Comparison of ENCODE assay signal across 1 cellular context in the genomic region with DNA sequence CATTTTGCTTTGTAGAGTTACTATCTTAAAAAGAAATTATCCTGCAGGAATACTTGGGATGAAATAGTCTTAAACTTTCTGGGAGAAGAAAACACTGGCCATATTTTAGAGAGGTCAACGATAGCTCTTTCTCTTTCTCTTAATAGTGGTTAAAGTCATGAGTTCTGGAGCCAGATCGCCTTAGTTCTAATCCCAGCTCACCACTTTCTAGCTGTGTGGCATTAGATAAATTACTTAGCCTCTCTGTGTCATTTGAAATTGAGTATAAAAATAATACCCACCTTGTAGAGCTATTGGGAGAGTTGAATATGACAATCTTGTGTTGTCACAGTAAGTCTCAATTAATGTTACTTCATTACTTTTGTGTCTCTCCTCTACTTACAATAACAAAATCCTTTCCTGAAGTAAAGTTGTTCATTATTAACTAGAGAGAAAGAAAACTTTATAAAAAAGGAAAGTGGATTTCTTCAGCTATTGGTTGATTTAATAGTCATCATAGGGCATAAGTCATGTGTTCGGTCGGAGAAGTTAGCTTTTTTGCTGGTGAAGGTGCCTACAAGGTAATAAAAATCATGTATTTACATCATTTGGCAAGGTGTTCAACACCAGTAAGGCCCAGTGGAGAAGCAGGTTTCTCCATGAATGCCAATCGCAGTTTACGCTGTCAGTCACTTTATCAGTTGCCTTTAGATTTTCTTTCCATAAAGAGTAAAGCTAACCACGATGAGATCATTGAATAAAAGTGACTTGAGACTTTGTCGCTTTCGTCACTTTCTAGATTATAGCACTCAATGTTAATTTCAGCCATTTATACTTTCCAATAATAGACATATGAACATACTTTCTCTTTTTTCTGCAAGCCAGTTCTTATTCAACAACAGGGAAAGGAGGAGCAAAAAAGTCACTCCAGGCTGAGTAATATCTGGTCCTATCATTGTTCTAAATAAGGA.
TF ChIP-seq lines count a peak whose summit lies in the region.

No MANE protein-coding gene starts in this region.

TF ChIP-seq in WTC11, 78 proteins besides CTCF, POLR2A, EP300 and RAD21 (continued from another document):
- TF ChIP-seq, protein P1, sequence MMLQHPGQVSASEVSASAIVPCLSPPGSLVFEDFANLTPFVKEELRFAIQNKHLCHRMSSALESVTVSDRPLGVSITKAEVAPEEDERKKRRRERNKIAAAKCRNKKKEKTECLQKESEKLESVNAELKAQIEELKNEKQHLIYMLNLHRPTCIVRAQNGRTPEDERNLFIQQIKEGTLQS (CRISPR knock-in tag; conservative IDR thresholded peaks at IDR 0.05) = no peak
- TF ChIP-seq, protein P2, sequence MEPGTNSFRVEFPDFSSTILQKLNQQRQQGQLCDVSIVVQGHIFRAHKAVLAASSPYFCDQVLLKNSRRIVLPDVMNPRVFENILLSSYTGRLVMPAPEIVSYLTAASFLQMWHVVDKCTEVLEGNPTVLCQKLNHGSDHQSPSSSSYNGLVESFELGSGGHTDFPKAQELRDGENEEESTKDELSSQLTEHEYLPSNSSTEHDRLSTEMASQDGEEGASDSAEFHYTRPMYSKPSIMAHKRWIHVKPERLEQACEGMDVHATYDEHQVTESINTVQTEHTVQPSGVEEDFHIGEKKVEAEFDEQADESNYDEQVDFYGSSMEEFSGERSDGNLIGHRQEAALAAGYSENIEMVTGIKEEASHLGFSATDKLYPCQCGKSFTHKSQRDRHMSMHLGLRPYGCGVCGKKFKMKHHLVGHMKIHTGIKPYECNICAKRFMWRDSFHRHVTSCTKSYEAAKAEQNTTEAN (CRISPR knock-in tag; IDR thresholded peaks at IDR 0.05) = no peak
- TF ChIP-seq, protein P3, sequence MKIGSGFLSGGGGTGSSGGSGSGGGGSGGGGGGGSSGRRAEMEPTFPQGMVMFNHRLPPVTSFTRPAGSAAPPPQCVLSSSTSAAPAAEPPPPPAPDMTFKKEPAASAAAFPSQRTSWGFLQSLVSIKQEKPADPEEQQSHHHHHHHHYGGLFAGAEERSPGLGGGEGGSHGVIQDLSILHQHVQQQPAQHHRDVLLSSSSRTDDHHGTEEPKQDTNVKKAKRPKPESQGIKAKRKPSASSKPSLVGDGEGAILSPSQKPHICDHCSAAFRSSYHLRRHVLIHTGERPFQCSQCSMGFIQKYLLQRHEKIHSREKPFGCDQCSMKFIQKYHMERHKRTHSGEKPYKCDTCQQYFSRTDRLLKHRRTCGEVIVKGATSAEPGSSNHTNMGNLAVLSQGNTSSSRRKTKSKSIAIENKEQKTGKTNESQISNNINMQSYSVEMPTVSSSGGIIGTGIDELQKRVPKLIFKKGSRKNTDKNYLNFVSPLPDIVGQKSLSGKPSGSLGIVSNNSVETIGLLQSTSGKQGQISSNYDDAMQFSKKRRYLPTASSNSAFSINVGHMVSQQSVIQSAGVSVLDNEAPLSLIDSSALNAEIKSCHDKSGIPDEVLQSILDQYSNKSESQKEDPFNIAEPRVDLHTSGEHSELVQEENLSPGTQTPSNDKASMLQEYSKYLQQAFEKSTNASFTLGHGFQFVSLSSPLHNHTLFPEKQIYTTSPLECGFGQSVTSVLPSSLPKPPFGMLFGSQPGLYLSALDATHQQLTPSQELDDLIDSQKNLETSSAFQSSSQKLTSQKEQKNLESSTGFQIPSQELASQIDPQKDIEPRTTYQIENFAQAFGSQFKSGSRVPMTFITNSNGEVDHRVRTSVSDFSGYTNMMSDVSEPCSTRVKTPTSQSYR (CRISPR knock-in tag; IDR thresholded peaks at IDR 0.05) = no peak
- TF ChIP-seq, protein P4, sequence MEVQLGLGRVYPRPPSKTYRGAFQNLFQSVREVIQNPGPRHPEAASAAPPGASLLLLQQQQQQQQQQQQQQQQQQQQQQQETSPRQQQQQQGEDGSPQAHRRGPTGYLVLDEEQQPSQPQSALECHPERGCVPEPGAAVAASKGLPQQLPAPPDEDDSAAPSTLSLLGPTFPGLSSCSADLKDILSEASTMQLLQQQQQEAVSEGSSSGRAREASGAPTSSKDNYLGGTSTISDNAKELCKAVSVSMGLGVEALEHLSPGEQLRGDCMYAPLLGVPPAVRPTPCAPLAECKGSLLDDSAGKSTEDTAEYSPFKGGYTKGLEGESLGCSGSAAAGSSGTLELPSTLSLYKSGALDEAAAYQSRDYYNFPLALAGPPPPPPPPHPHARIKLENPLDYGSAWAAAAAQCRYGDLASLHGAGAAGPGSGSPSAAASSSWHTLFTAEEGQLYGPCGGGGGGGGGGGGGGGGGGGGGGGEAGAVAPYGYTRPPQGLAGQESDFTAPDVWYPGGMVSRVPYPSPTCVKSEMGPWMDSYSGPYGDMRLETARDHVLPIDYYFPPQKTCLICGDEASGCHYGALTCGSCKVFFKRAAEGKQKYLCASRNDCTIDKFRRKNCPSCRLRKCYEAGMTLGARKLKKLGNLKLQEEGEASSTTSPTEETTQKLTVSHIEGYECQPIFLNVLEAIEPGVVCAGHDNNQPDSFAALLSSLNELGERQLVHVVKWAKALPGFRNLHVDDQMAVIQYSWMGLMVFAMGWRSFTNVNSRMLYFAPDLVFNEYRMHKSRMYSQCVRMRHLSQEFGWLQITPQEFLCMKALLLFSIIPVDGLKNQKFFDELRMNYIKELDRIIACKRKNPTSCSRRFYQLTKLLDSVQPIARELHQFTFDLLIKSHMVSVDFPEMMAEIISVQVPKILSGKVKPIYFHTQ (CRISPR knock-in tag; IDR thresholded peaks at IDR 0.05) = no peak
- TF ChIP-seq ZNF263 (CRISPR knock-in tag; IDR thresholded peaks at IDR 0.05; ENCODE audit: low read depth) (no peak), CREB1 (CRISPR knock-in tag; IDR thresholded peaks at IDR 0.05) (no peak), ZBTB21 (CRISPR knock-in tag; IDR thresholded peaks at IDR 0.05; ENCODE audit: borderline replicate concordance) (no peak), PRRX2 (CRISPR knock-in tag; IDR thresholded peaks at IDR 0.05) (no peak), ZNF317 (CRISPR knock-in tag; IDR thresholded peaks at IDR 0.05; ENCODE audit: borderline replicate concordance, low read depth) (no peak), MXD4 (CRISPR knock-in tag; IDR thresholded peaks at IDR 0.05; ENCODE audit: borderline replicate concordance) (no peak)
- TF ChIP-seq, protein P5, sequence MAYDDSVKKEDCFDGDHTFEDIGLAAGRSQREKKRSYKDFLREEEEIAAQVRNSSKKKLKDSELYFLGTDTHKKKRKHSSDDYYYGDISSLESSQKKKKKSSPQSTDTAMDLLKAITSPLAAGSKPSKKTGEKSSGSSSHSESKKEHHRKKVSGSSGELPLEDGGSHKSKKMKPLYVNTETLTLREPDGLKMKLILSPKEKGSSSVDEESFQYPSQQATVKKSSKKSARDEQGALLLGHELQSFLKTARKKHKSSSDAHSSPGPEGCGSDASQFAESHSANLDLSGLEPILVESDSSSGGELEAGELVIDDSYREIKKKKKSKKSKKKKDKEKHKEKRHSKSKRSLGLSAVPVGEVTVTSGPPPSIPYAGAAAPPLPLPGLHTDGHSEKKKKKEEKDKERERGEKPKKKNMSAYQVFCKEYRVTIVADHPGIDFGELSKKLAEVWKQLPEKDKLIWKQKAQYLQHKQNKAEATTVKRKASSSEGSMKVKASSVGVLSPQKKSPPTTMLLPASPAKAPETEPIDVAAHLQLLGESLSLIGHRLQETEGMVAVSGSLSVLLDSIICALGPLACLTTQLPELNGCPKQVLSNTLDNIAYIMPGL (CRISPR knock-in tag; IDR thresholded peaks at IDR 0.05) = no peak
- TF ChIP-seq, protein P6, sequence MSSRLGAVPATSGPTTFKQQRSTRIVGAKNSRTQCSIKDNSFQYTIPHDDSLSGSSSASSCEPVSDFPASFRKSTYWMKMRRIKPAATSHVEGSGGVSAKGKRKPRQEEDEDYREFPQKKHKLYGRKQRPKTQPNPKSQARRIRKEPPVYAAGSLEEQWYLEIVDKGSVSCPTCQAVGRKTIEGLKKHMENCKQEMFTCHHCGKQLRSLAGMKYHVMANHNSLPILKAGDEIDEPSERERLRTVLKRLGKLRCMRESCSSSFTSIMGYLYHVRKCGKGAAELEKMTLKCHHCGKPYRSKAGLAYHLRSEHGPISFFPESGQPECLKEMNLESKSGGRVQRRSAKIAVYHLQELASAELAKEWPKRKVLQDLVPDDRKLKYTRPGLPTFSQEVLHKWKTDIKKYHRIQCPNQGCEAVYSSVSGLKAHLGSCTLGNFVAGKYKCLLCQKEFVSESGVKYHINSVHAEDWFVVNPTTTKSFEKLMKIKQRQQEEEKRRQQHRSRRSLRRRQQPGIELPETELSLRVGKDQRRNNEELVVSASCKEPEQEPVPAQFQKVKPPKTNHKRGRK (CRISPR knock-in tag; IDR thresholded peaks at IDR 0.05; ENCODE audit: borderline replicate concordance) = no peak
- TF ChIP-seq, protein P7, sequence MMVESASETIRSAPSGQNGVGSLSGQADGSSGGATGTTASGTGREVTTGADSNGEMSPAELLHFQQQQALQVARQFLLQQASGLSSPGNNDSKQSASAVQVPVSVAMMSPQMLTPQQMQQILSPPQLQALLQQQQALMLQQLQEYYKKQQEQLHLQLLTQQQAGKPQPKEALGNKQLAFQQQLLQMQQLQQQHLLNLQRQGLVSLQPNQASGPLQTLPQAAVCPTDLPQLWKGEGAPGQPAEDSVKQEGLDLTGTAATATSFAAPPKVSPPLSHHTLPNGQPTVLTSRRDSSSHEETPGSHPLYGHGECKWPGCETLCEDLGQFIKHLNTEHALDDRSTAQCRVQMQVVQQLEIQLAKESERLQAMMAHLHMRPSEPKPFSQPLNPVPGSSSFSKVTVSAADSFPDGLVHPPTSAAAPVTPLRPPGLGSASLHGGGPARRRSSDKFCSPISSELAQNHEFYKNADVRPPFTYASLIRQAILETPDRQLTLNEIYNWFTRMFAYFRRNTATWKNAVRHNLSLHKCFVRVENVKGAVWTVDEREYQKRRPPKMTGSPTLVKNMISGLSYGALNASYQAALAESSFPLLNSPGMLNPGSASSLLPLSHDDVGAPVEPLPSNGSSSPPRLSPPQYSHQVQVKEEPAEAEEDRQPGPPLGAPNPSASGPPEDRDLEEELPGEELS (CRISPR knock-in tag; IDR thresholded peaks at IDR 0.05) = no peak
